ENCODE assay signal across 19 cellular contexts in genomic region chr12:22431693-22432251, GRCh38.
DNase-seq lines count a peak whose midpoint lies in the region; ATAC-seq lines count a peak whose summit lies in the region.
"Had no signal": no experiment of that assay in that cellular context is flagged by ENCODE, and none has a peak within 500 bp of the region (broad histone marks: within the 10 kb centered on the region; RNA-seq: fewer than 3 reads in every experiment).

No MANE protein-coding gene starts in this region.

- peak overlapping the region; percentile 70 to 84 (median 72) for H3K27ac Mint-ChIP-seq in CD4-positive, CD25-positive, alpha-beta regulatory T cell
- peak overlapping the region in 5 of 8 donors; percentile 64 to 92 (median 75) for H3K27ac Mint-ChIP-seq in CD8-positive, alpha-beta memory T cell
- H3K27ac Mint-ChIP-seq in central memory CD8-positive, alpha-beta T cell (ENCODE audit: low read depth): peak overlapping the region; percentile 65

- POLR2A ChIA-PET in CD8-positive, alpha-beta memory T cell (lab: Charles Lee): no interaction called here

- H3K9me3 ChIP-seq in CD4-positive, CD25-positive, alpha-beta regulatory T cell (ENCODE audit: control insufficient read depth in 2 of 2, low read length in 2 of 2): no peaks in the 10 kb centered on the region
- no peaks in the 10 kb centered on the region for H3K9me3 ChIP-seq in CD8-positive, alpha-beta memory T cell (ENCODE audit: low read length)
- H3K9me3 ChIP-seq: body of pancreas, colonic mucosa, psoas muscle, thoracic aorta had no signal

- no peaks in the 10 kb centered on the region for H3K36me3 ChIP-seq in CD4-positive, CD25-positive, alpha-beta regulatory T cell (ENCODE audit: control insufficient read depth, insufficient read depth, low read length)
- no peaks in the 10 kb centered on the region for H3K36me3 ChIP-seq in CD8-positive, alpha-beta memory T cell (ENCODE audit: insufficient read depth, low read length)
- H3K36me3 ChIP-seq: colonic mucosa, thoracic aorta had no signal

- CTCF ChIA-PET in CD8-positive, alpha-beta memory T cell (lab: Charles Lee): no interaction called here

- H3K9me3 Mint-ChIP-seq in CD4-positive, CD25-positive, alpha-beta regulatory T cell: no peaks in the 10 kb centered on the region
- no peaks in the 10 kb centered on the region for H3K9me3 Mint-ChIP-seq in CD8-positive, alpha-beta memory T cell
- H3K9me3 Mint-ChIP-seq in central memory CD8-positive, alpha-beta T cell: no peaks in the 10 kb centered on the region

- H3K27ac ChIP-seq in CD4-positive, CD25-positive, alpha-beta regulatory T cell (ENCODE audit: insufficient read depth, low read length, poor library complexity, severe bottlenecking): no peak overlapping the region
- H3K27ac ChIP-seq in CD8-positive, alpha-beta memory T cell (ENCODE audit: low read depth, low read length): no peak overlapping the region
- H3K27ac ChIP-seq: body of pancreas, colonic mucosa, GM23248, PC-9, psoas muscle, thoracic aorta had no signal

- no peaks in the 10 kb centered on the region for H3K27me3 Mint-ChIP-seq in CD4-positive, CD25-positive, alpha-beta regulatory T cell
- peaks cover 0 to 2% of the 10 kb centered on the region in 2 donors for H3K27me3 Mint-ChIP-seq in CD8-positive, alpha-beta memory T cell
- H3K27me3 Mint-ChIP-seq in central memory CD8-positive, alpha-beta T cell: no peaks in the 10 kb centered on the region

- peaks cover 6 to 8% (median 7%) of the 10 kb centered on the region in 4 donors for H3K4me1 Mint-ChIP-seq in CD4-positive, CD25-positive, alpha-beta regulatory T cell
- peaks cover 6 to 12% (median 7%) of the 10 kb centered on the region in 3 donors for H3K4me1 Mint-ChIP-seq in CD8-positive, alpha-beta memory T cell
- H3K4me1 Mint-ChIP-seq in central memory CD8-positive, alpha-beta T cell: peaks cover 5% of the 10 kb centered on the region

- no peaks in the 10 kb centered on the region for H3K27me3 ChIP-seq in CD4-positive, CD25-positive, alpha-beta regulatory T cell (ENCODE audit: control insufficient read depth, insufficient read depth, low read length)
- no peaks in the 10 kb centered on the region for H3K27me3 ChIP-seq in CD8-positive, alpha-beta memory T cell (ENCODE audit: insufficient read depth, low read length, poor library complexity, severe bottlenecking)
- H3K27me3 ChIP-seq: body of pancreas, colonic mucosa had no signal

- peak overlapping the region; percentile 42 for H3K4me3 ChIP-seq in CD4-positive, CD25-positive, alpha-beta regulatory T cell (ENCODE audit: low read depth, low read length)
- no peak overlapping the region for H3K4me3 ChIP-seq in CD8-positive, alpha-beta memory T cell (ENCODE audit: low read length)
- H3K4me3 ChIP-seq: body of pancreas, colonic mucosa, GM23248, PC-9, psoas muscle, thoracic aorta had no signal

- no peak for ATAC-seq in CD4-positive, CD25-positive, alpha-beta regulatory T cell (ENCODE audit: low read depth in 2 of 2)
- ATAC-seq in central memory CD8-positive, alpha-beta T cell (replicated peaks; ENCODE audit: extremely low read depth, poor library complexity, severe bottlenecking): no peak
- ATAC-seq in HG02973 (IDR thresholded peaks at IDR 0.05; ENCODE audit: unreplicated experiment) (no peak), GM18861 (IDR thresholded peaks at IDR 0.05; ENCODE audit: unreplicated experiment) (no peak)
- ATAC-seq: body of pancreas, psoas muscle had no signal

- H3K4me3 Mint-ChIP-seq in CD4-positive, CD25-positive, alpha-beta regulatory T cell: peak overlapping the region; percentile 49 to 73 (median 52)
- H3K4me3 Mint-ChIP-seq in CD8-positive, alpha-beta memory T cell: peak overlapping the region in 6 of 7 donors; percentile 50 to 69 (median 60)
- H3K4me3 Mint-ChIP-seq in central memory CD8-positive, alpha-beta T cell: peak overlapping the region; percentile 40

- DNase-seq in CD4-positive, CD25-positive, alpha-beta regulatory T cell: no peak
- DNase-seq in CD8-positive, alpha-beta memory T cell: no peak
- DNase-seq in OCI-M1 (lab: John Stamatoyannopoulos, UW) (peak; percentile 20), NCI-H2081 treated with DMSO at 0.1 percent for 48 hours (lab: John Stamatoyannopoulos, UW) (no peak)
- DNase-seq in central memory CD8-positive, alpha-beta T cell (ENCODE audit: low spot score in 2 of 2): no peak
- DNase-seq: activated gamma-delta T cell treated with Interleukin-2 at 50 U/mL for 16 hours, AML-193, body of pancreas, colonic mucosa, foreskin melanocyte, GM23248, mesendoderm, NCI-H1417, NCI-H748 treated with DMSO at 0.1 percent for 48 hours, PC-9, psoas muscle had no signal

- H3K36me3 Mint-ChIP-seq in CD4-positive, CD25-positive, alpha-beta regulatory T cell: no peaks in the 10 kb centered on the region
- no peaks in the 10 kb centered on the region for H3K36me3 Mint-ChIP-seq in CD8-positive, alpha-beta memory T cell
- H3K36me3 Mint-ChIP-seq in central memory CD8-positive, alpha-beta T cell (ENCODE audit: insufficient read depth): no peaks in the 10 kb centered on the region

- H3K4me1 ChIP-seq in CD4-positive, CD25-positive, alpha-beta regulatory T cell (ENCODE audit: control insufficient read depth, insufficient read depth, low read length, poor library complexity, severe bottlenecking): peaks cover 4% of the 10 kb centered on the region
- no peaks in the 10 kb centered on the region for H3K4me1 ChIP-seq in CD8-positive, alpha-beta memory T cell (ENCODE audit: insufficient read depth, low read length)
- H3K4me1 ChIP-seq: body of pancreas, colonic mucosa, psoas muscle had no signal
